ENCODE assay signal across 24 cellular contexts in the genomic region with DNA sequence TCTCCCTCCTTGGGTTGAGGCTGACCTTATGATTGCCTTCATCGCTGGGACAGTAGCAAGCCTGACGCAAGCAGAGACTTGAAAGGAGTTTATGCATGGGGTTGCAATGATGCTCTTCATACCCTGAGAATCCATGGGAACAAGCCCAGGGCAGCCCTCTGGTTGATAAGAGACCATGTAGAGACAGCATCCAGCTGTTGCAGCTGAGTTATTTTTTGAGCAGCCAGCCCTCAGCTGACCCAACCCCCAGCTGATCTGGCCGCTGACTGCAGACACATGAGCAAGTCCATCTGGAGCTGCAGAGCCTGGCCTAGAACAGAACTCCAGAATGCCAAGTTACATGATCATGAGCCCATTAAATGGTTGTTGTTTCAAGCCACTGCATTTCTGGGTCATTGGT.
DNase-seq lines count a peak whose midpoint lies in the region; ATAC-seq and TF ChIP-seq lines count a peak whose summit lies in the region.
"Had no signal": no experiment of that assay in that cellular context is flagged by ENCODE, and none has a peak within 500 bp of the region (broad histone marks: within the 10 kb centered on the region; RNA-seq: fewer than 3 reads in every experiment).

No MANE protein-coding gene starts in this region.

- H3K36me3 ChIP-seq in psoas muscle (ENCODE audit: insufficient read depth in 1 of 2, low read depth in 1 of 2): no peaks in the 10 kb centered on the region
- H3K36me3 ChIP-seq: esophagus muscularis mucosa, tibial nerve had no signal

- WGBS in psoas muscle, 3 donors: 27 to 39% (median 35%) methylated on average over 3 of the region's 3 CpGs

- DNase-seq in HCEC 1CT: peak; percentile 9
- peak; percentile 45 for DNase-seq in foreskin melanocyte
- DNase-seq in left lobe of liver (ENCODE audit: low spot score): no peak
- peak in 1 of 2 donors; percentile 60 for DNase-seq in psoas muscle
- no peak for DNase-seq in RWPE1 (ENCODE audit: low spot score)
- no peak for DNase-seq in activated naive CD4-positive, alpha-beta T cell (lab: John Stamatoyannopoulos, UW)
- no peak for DNase-seq in activated CD4-positive, alpha-beta T cell treated with anti-CD3 and anti-CD28 coated beads for 36 hours
- DNase-seq: activated CD8-positive, alpha-beta memory T cell treated with anti-CD3 and anti-CD28 coated beads, Interleukin-2, amount 50 U/mL, for 4 hours; activated effector memory CD4-positive, alpha-beta T cell treated with anti-CD3 and anti-CD28 coated beads, Interleukin-2, amount 50 U/mL, for 16 hours; amniotic stem cell; central memory CD4-positive, alpha-beta T cell; immature natural killer cell; Karpas-422; midbrain; NCI-H1092; NCI-H2029; NCI-H510A treated with DMSO at 0.1 percent for 48 hours; RPMI8226 had no signal

- H3K4me1 Mint-ChIP-seq in activated CD4-positive, alpha-beta T cell treated with anti-CD3 and anti-CD28 coated beads for 36 hours: no peaks in the 10 kb centered on the region
- H3K4me1 Mint-ChIP-seq: activated CD4-positive, alpha-beta T cell treated with anti-CD3 and anti-CD28 coated beads, Interleukin-2, amount 10 ng/mL, durations not matched to agents 24 days and 14 days; CD14-positive monocyte; immature natural killer cell; stimulated activated memory B cell treated with anti-CD40 and anti-IgM and Interleukin-4, amounts not matched to agents 10 μg/mL and 1 μg/mL and 100 μg/mL, for 72 hours had no signal

- H3K4me3 ChIP-seq in psoas muscle: no peak overlapping the region
- H3K4me3 ChIP-seq: esophagus muscularis mucosa, tibial nerve had no signal

- H3K9me3 ChIP-seq in psoas muscle: no peaks in the 10 kb centered on the region
- H3K9me3 ChIP-seq: esophagus muscularis mucosa, tibial nerve had no signal

- no peak overlapping the region for H3K4me3 Mint-ChIP-seq in activated CD4-positive, alpha-beta T cell treated with anti-CD3 and anti-CD28 coated beads for 36 hours
- H3K4me3 Mint-ChIP-seq: activated CD4-positive, alpha-beta T cell treated with anti-CD3 and anti-CD28 coated beads, Interleukin-2, amount 10 ng/mL, durations not matched to agents 24 days and 14 days; immature natural killer cell; stimulated activated memory B cell treated with anti-CD40 and anti-IgM and Interleukin-4, amounts not matched to agents 10 μg/mL and 1 μg/mL and 100 μg/mL, for 72 hours had no signal

- ATAC-seq in left lobe of liver (peak; percentile 55), psoas muscle (peak in 3 of 4 donors; percentile 62 to 83 (median 74)), GM18907 (IDR thresholded peaks at IDR 0.05; ENCODE audit: unreplicated experiment) (no peak)
- no peak for ATAC-seq in activated CD4-positive, alpha-beta T cell treated with anti-CD3 and anti-CD28 coated beads for 36 hours
- ATAC-seq: stimulated activated memory B cell treated with anti-CD40 and anti-IgM and Interleukin-4, amounts not matched to agents 10 μg/mL and 1 μg/mL and 100 μg/mL, for 72 hours had no signal

- CTCF ChIA-PET in RWPE1 (lab: Yijun Ruan, JAX): no interaction called here
- CTCF ChIA-PET in activated CD4-positive, alpha-beta T cell treated with anti-CD3 and anti-CD28 coated beads for 36 hours (lab: Charles Lee): interaction anchor here (0.7 kb wide), 1 partner anchor 9 kb away, joined by 3 read pairs; no protein-coding TSS in a partner anchor

- POLR2A ChIA-PET in RWPE1 (lab: Yijun Ruan, JAX; ENCODE audit: low non-redundant PET): no interaction called here
- POLR2A ChIA-PET in activated CD4-positive, alpha-beta T cell treated with anti-CD3 and anti-CD28 coated beads for 36 hours (lab: Charles Lee): no interaction called here

- TF ChIP-seq CTCF in psoas muscle (IDR thresholded peaks at IDR 0.05) (no peak), RWPE1 (conservative IDR thresholded peaks at IDR 0.05; ENCODE audit: low read depth) (no peak)

- peaks cover 0 to 5% (median 0%) of the 10 kb centered on the region in 3 donors for H3K27me3 ChIP-seq in psoas muscle (ENCODE audit: insufficient read depth in 3 of 3, low read length in 2 of 3)
- H3K27me3 ChIP-seq: tibial nerve had no signal

- no peaks in the 10 kb centered on the region for H3K36me3 Mint-ChIP-seq in activated CD4-positive, alpha-beta T cell treated with anti-CD3 and anti-CD28 coated beads for 36 hours (ENCODE audit: low read depth)
- H3K36me3 Mint-ChIP-seq: CD14-positive monocyte; immature natural killer cell; stimulated activated memory B cell treated with anti-CD40 and anti-IgM and Interleukin-4, amounts not matched to agents 10 μg/mL and 1 μg/mL and 100 μg/mL, for 72 hours had no signal

- no peaks in the 10 kb centered on the region for H3K4me1 ChIP-seq in psoas muscle
- H3K4me1 ChIP-seq: esophagus muscularis mucosa, tibial nerve had no signal

- H3K9me3 Mint-ChIP-seq in activated CD4-positive, alpha-beta T cell treated with anti-CD3 and anti-CD28 coated beads for 36 hours (ENCODE audit: low read depth): no peaks in the 10 kb centered on the region
- H3K9me3 Mint-ChIP-seq: activated CD4-positive, alpha-beta T cell treated with anti-CD3 and anti-CD28 coated beads, Interleukin-2, amount 10 ng/mL, durations not matched to agents 24 days and 14 days; CD14-positive monocyte; stimulated activated memory B cell treated with anti-CD40 and anti-IgM and Interleukin-4, amounts not matched to agents 10 μg/mL and 1 μg/mL and 100 μg/mL, for 72 hours had no signal

- H3K27me3 Mint-ChIP-seq in activated CD4-positive, alpha-beta T cell treated with anti-CD3 and anti-CD28 coated beads for 36 hours: peaks cover 28% of the 10 kb centered on the region

- H3K27ac ChIP-seq in psoas muscle (no peak overlapping the region), RWPE1 (no peak overlapping the region)
- H3K27ac ChIP-seq: esophagus muscularis mucosa, tibial nerve had no signal

- intact Hi-C loops in psoas muscle (cut with DNase I): no loop called here
- intact Hi-C loops in activated CD4-positive, alpha-beta T cell treated with anti-CD3 and anti-CD28 coated beads for 36 hours (cut with DNase I, micrococcal nuclease): no loop called here

- H3K27ac Mint-ChIP-seq in activated CD4-positive, alpha-beta T cell treated with anti-CD3 and anti-CD28 coated beads for 36 hours: no peak overlapping the region
- H3K27ac Mint-ChIP-seq: activated CD4-positive, alpha-beta T cell treated with anti-CD3 and anti-CD28 coated beads, Interleukin-2, amount 10 ng/mL, durations not matched to agents 24 days and 14 days; CD14-positive monocyte; immature natural killer cell; stimulated activated memory B cell treated with anti-CD40 and anti-IgM and Interleukin-4, amounts not matched to agents 10 μg/mL and 1 μg/mL and 100 μg/mL, for 72 hours had no signal

Comparison
In these comparisons a context has a peak if more than half of its experiments do, and no peak if none do; other contexts are left out.
1. DNase-seq: peak in HCEC 1CT (single experiment) and foreskin melanocyte (single experiment); none in left lobe of liver (single experiment), RWPE1 (single experiment), activated naive CD4-positive, alpha-beta T cell (0 of 4) and activated CD4-positive, alpha-beta T cell treated with anti-CD3 and anti-CD28 coated beads for 36 hours (single experiment).
2. ATAC-seq: peak in left lobe of liver (single experiment) and psoas muscle (3 of 4); none in activated CD4-positive, alpha-beta T cell treated with anti-CD3 and anti-CD28 coated beads for 36 hours (single experiment) and GM18907 (single experiment).